ENCODE assay signal across 1 cellular context in the genomic region with DNA sequence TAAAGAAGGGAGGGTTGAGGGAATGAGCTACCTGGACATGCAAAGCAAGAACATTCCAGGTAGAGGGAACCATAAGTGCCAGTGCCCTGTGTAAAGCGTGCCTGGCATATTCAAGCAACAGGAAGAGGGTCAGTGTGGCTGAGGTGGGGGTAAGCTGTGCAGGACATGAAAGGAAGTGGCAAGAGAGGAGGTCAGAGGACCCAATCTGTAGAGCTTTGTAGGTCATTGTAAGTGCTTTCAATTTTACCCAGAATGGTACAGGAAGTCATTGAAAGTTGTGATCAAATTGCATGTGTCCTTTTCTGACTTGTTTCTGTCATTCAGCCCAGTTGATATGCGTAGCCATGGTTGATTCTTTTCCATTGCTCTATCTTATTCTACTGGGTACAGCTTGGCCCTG.
TF ChIP-seq lines count a peak whose summit lies in the region.

No MANE protein-coding gene starts in this region.

TF ChIP-seq in GM12878, 131 proteins besides CTCF, POLR2A, EP300 and RAD21 (continued from another document):
- TF ChIP-seq, protein P1, sequence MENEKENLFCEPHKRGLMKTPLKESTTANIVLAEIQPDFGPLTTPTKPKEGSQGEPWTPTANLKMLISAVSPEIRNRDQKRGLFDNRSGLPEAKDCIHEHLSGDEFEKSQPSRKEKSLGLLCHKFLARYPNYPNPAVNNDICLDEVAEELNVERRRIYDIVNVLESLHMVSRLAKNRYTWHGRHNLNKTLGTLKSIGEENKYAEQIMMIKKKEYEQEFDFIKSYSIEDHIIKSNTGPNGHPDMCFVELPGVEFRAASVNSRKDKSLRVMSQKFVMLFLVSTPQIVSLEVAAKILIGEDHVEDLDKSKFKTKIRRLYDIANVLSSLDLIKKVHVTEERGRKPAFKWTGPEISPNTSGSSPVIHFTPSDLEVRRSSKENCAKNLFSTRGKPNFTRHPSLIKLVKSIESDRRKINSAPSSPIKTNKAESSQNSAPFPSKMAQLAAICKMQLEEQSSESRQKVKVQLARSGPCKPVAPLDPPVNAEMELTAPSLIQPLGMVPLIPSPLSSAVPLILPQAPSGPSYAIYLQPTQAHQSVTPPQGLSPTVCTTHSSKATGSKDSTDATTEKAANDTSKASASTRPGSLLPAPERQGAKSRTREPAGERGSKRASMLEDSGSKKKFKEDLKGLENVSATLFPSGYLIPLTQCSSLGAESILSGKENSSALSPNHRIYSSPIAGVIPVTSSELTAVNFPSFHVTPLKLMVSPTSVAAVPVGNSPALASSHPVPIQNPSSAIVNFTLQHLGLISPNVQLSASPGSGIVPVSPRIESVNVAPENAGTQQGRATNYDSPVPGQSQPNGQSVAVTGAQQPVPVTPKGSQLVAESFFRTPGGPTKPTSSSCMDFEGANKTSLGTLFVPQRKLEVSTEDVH (IDR thresholded peaks at IDR 0.05; ENCODE audit: low read depth, partially characterized antibody), result no peak
- TF ChIP-seq NRF1 (conservative IDR thresholded peaks at IDR 0.05; ENCODE audit: low read depth, low read length) (no peak), CEBPB (IDR thresholded peaks at IDR 0.05; ENCODE audit: borderline replicate concordance in 1 of 2, low read depth in 2 of 2, low read length in 2 of 2) (no peak), TCF3 (IDR thresholded peaks at IDR 0.05; ENCODE audit: borderline replicate concordance, insufficient read depth, low read depth, low read length) (no peak), ZNF24 (IDR thresholded peaks at IDR 0.05) (no peak), NFIC (IDR thresholded peaks at IDR 0.05; ENCODE audit: low read depth, low read length) (no peak), MXI1 (IDR thresholded peaks at IDR 0.05; ENCODE audit: low read depth, low read length) (no peak), MEF2A (IDR thresholded peaks at IDR 0.05; ENCODE audit: insufficient read depth, low read depth, low read length) (no peak), POU2F2 (IDR thresholded peaks at IDR 0.05; ENCODE audit: borderline replicate concordance, low read depth, low read length) (no peak), BACH1 (IDR thresholded peaks at IDR 0.05; ENCODE audit: borderline replicate concordance) (no peak), YBX1 (IDR thresholded peaks at IDR 0.05) (no peak), EED (IDR thresholded peaks at IDR 0.05; ENCODE audit: low read depth) (no peak)
- TF ChIP-seq, protein P2, sequence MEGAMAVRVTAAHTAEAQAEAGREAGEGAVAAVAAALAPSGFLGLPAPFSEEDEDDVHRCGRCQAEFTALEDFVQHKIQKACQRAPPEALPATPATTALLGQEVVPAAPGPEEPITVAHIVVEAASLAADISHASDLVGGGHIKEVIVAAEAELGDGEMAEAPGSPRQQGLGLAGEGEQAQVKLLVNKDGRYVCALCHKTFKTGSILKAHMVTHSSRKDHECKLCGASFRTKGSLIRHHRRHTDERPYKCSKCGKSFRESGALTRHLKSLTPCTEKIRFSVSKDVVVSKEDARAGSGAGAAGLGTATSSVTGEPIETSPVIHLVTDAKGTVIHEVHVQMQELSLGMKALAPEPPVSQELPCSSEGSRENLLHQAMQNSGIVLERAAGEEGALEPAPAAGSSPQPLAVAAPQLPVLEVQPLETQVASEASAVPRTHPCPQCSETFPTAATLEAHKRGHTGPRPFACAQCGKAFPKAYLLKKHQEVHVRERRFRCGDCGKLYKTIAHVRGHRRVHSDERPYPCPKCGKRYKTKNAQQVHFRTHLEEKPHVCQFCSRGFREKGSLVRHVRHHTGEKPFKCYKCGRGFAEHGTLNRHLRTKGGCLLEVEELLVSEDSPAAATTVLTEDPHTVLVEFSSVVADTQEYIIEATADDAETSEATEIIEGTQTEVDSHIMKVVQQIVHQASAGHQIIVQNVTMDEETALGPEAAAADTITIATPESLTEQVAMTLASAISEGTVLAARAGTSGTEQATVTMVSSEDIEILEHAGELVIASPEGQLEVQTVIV (IDR thresholded peaks at IDR 0.05; ENCODE audit: borderline replicate concordance, partially characterized antibody), result no peak
- TF ChIP-seq, protein P3, sequence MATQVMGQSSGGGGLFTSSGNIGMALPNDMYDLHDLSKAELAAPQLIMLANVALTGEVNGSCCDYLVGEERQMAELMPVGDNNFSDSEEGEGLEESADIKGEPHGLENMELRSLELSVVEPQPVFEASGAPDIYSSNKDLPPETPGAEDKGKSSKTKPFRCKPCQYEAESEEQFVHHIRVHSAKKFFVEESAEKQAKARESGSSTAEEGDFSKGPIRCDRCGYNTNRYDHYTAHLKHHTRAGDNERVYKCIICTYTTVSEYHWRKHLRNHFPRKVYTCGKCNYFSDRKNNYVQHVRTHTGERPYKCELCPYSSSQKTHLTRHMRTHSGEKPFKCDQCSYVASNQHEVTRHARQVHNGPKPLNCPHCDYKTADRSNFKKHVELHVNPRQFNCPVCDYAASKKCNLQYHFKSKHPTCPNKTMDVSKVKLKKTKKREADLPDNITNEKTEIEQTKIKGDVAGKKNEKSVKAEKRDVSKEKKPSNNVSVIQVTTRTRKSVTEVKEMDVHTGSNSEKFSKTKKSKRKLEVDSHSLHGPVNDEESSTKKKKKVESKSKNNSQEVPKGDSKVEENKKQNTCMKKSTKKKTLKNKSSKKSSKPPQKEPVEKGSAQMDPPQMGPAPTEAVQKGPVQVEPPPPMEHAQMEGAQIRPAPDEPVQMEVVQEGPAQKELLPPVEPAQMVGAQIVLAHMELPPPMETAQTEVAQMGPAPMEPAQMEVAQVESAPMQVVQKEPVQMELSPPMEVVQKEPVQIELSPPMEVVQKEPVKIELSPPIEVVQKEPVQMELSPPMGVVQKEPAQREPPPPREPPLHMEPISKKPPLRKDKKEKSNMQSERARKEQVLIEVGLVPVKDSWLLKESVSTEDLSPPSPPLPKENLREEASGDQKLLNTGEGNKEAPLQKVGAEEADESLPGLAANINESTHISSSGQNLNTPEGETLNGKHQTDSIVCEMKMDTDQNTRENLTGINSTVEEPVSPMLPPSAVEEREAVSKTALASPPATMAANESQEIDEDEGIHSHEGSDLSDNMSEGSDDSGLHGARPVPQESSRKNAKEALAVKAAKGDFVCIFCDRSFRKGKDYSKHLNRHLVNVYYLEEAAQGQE (IDR thresholded peaks at IDR 0.05; ENCODE audit: low read depth, low read length), result no peak
- TF ChIP-seq, protein P4, sequence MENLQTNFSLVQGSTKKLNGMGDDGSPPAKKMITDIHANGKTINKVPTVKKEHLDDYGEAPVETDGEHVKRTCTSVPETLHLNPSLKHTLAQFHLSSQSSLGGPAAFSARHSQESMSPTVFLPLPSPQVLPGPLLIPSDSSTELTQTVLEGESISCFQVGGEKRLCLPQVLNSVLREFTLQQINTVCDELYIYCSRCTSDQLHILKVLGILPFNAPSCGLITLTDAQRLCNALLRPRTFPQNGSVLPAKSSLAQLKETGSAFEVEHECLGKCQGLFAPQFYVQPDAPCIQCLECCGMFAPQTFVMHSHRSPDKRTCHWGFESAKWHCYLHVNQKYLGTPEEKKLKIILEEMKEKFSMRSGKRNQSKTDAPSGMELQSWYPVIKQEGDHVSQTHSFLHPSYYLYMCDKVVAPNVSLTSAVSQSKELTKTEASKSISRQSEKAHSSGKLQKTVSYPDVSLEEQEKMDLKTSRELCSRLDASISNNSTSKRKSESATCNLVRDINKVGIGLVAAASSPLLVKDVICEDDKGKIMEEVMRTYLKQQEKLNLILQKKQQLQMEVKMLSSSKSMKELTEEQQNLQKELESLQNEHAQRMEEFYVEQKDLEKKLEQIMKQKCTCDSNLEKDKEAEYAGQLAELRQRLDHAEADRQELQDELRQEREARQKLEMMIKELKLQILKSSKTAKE (IDR thresholded peaks at IDR 0.05; ENCODE audit: low read depth, poor library complexity, severe bottlenecking), result no peak
- TF ChIP-seq, protein P5, sequence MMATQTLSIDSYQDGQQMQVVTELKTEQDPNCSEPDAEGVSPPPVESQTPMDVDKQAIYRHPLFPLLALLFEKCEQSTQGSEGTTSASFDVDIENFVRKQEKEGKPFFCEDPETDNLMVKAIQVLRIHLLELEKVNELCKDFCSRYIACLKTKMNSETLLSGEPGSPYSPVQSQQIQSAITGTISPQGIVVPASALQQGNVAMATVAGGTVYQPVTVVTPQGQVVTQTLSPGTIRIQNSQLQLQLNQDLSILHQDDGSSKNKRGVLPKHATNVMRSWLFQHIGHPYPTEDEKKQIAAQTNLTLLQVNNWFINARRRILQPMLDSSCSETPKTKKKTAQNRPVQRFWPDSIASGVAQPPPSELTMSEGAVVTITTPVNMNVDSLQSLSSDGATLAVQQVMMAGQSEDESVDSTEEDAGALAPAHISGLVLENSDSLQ (IDR thresholded peaks at IDR 0.05), result no peak
TF ChIP-seq in GM12878: peak in this region for 0.
